In genomic region chr5:38458174-38458573, GRCh38 we compare ENCODE assay signal across 23 cellular contexts.
"Had no signal": no experiment of that assay in that cellular context is flagged by ENCODE, and none has a peak within 500 bp of the region (broad histone marks: within the 10 kb centered on the region; RNA-seq: fewer than 3 reads in every experiment).

No MANE protein-coding gene starts in this region.

- ATAC-seq: HepG2 had no signal

- DNase-seq: IMR-90, Karpas-422, KG1, MG63, NCI-H1092, NCI-H1105 treated with DMSO at 0.1 percent for 48 hours, NCI-H1417 treated with DMSO at 0.1 percent for 48 hours, NCI-H187, NCI-H2029, NCI-H2081 treated with DMSO at 0.1 percent for 48 hours, NCI-H2171, NCI-H226, NCI-H446, NCI-H524 treated with DMSO at 0.1 percent for 48 hours, NCI-H69, NCI-H774, Right ventricle myocardium superior, RPMI8226, SIG-M5 had no signal

- H3K36me3 ChIP-seq: MG63, SJSA1 had no signal

- H3K9me3 ChIP-seq: MG63, SJSA1 had no signal

- H3K27me3 ChIP-seq: MG63, SJSA1 had no signal

- FAIRE-seq: HepG2, RCC 7860 had no signal

- H3K4me3 ChIP-seq: MG63, SJSA1, SK-N-MC had no signal

- H3K27ac ChIP-seq: SJSA1, SK-N-MC had no signal
